15 cellular contexts compared by ENCODE assay signal in genomic region chr22:44355688-44356070, GRCh38. TPM values are rescaled to one million over a fixed set of nuclear protein-coding genes. Genes with fewer than 3 reads are reported as not detected.
DNase-seq lines count a peak whose midpoint lies in the region; ATAC-seq and TF ChIP-seq lines count a peak whose summit lies in the region.
"Had no signal": no experiment of that assay in that cellular context is flagged by ENCODE, and none has a peak within 500 bp of the region (broad histone marks: within the 10 kb centered on the region; RNA-seq: fewer than 3 reads in every experiment).

No MANE protein-coding gene starts in this region.

- H3K27me3 ChIP-seq in BE2C (no peaks in the 10 kb centered on the region), right cardiac atrium (ENCODE audit: control insufficient read depth, insufficient read depth) (no peaks in the 10 kb centered on the region)

- H3K4me1 Mint-ChIP-seq in WTC11 = peaks cover 22% of the 10 kb centered on the region
- H3K4me1 Mint-ChIP-seq in stimulated activated memory B cell treated with anti-CD40 and anti-IgM and Interleukin-4, amounts not matched to agents 10 μg/mL and 1 μg/mL and 100 μg/mL, for 72 hours = peaks cover 9% of the 10 kb centered on the region

- CTCF ChIA-PET in WTC11 (lab: Charles Lee) = interaction anchor here (0.8 kb wide), 2 partner anchors 14 to 270 kb away, joined by 3 read pairs; no protein-coding TSS in a partner anchor

- DNase-seq in BE2C (peak; percentile 2), WTC11 (ENCODE audit: low spot score) (peak; percentile 7), right cardiac atrium (peak in 2 of 3 donors; percentile 23 to 40), posterior vena cava (ENCODE audit: low spot score) (peak; percentile 31), T-helper 2 cell (no peak), NCI-H2029 (lab: John Stamatoyannopoulos, UW) (no peak)
- DNase-seq: CD4-positive, alpha-beta T cell; DMS79 treated with DMSO at 0.1 percent for 48 hours; NCI-H1092; NCI-H446; NCI-H748 treated with DMSO at 0.1 percent for 48 hours; SHP77 treated with DMSO at 0.1 percent for 48 hours had no signal

- no peak overlapping the region for H3K27ac ChIP-seq in right cardiac atrium (ENCODE audit: low read length)

- WGBS in right cardiac atrium = 75% methylated on average over 5 of the region's 5 CpGs

- H3K9me3 ChIP-seq in BE2C = no peaks in the 10 kb centered on the region
- no peaks in the 10 kb centered on the region for H3K9me3 ChIP-seq in right cardiac atrium (ENCODE audit: control insufficient read depth, low read length)

- H3K36me3 Mint-ChIP-seq in WTC11 = no peaks in the 10 kb centered on the region
- H3K36me3 Mint-ChIP-seq in stimulated activated memory B cell treated with anti-CD40 and anti-IgM and Interleukin-4, amounts not matched to agents 10 μg/mL and 1 μg/mL and 100 μg/mL, for 72 hours = no peaks in the 10 kb centered on the region

- H3K4me3 ChIP-seq in BE2C (ENCODE audit: low read depth, low read length) (no peak overlapping the region), right cardiac atrium (ENCODE audit: low read length) (no peak overlapping the region)

- no peak overlapping the region for H3K27ac Mint-ChIP-seq in WTC11
- no peak overlapping the region for H3K27ac Mint-ChIP-seq in stimulated activated memory B cell treated with anti-CD40 and anti-IgM and Interleukin-4, amounts not matched to agents 10 μg/mL and 1 μg/mL and 100 μg/mL, for 72 hours
- H3K27ac Mint-ChIP-seq: CD4-positive, alpha-beta T cell had no signal

- no peak overlapping the region for H3K4me3 Mint-ChIP-seq in WTC11
- no peak overlapping the region for H3K4me3 Mint-ChIP-seq in stimulated activated memory B cell treated with anti-CD40 and anti-IgM and Interleukin-4, amounts not matched to agents 10 μg/mL and 1 μg/mL and 100 μg/mL, for 72 hours
- H3K4me3 Mint-ChIP-seq: CD4-positive, alpha-beta T cell had no signal

- TF ChIP-seq CTCF in BE2C (IDR thresholded peaks at IDR 0.05; ENCODE audit: low read depth, low read length) = no peak
- TF ChIP-seq CTCF in WTC11 (IDR thresholded peaks at IDR 0.05) = no peak

- ATAC-seq in WTC11 (no peak), right cardiac atrium (no peak), HG03521 (IDR thresholded peaks at IDR 0.05; ENCODE audit: unreplicated experiment) (no peak)
- no peak for ATAC-seq in stimulated activated memory B cell treated with anti-CD40 and anti-IgM and Interleukin-4, amounts not matched to agents 10 μg/mL and 1 μg/mL and 100 μg/mL, for 72 hours
- ATAC-seq: HCT116 had no signal

- H3K4me1 ChIP-seq in BE2C = 0 out of 2 replicates have a peak, but pooled peaks cover 4% of the 10 kb centered on the region
- H3K4me1 ChIP-seq in right cardiac atrium (ENCODE audit: control insufficient read depth, insufficient read depth, low read length) = no peaks in the 10 kb centered on the region

- intact Hi-C loops in right cardiac atrium (cut with DNase I) = no loop called here
- intact Hi-C loops in posterior vena cava (cut with DNase I) = no loop called here

- no peaks in the 10 kb centered on the region for H3K9me3 Mint-ChIP-seq in WTC11
- H3K9me3 Mint-ChIP-seq in stimulated activated memory B cell treated with anti-CD40 and anti-IgM and Interleukin-4, amounts not matched to agents 10 μg/mL and 1 μg/mL and 100 μg/mL, for 72 hours = no peaks in the 10 kb centered on the region
- H3K9me3 Mint-ChIP-seq: CD4-positive, alpha-beta T cell had no signal

- POLR2A ChIA-PET in WTC11 (lab: Charles Lee) = no interaction called here

- H3K27me3 Mint-ChIP-seq in WTC11 (ENCODE audit: low read depth) = no peaks in the 10 kb centered on the region
- peaks cover 88% of the 10 kb centered on the region for H3K27me3 Mint-ChIP-seq in stimulated activated memory B cell treated with anti-CD40 and anti-IgM and Interleukin-4, amounts not matched to agents 10 μg/mL and 1 μg/mL and 100 μg/mL, for 72 hours

- no peaks in the 10 kb centered on the region for H3K36me3 ChIP-seq in BE2C

TF ChIP-seq in WTC11, 78 proteins besides CTCF, POLR2A, EP300 and RAD21:
- TF ChIP-seq ZNF671 (CRISPR knock-in tag; IDR thresholded peaks at IDR 0.05) (no peak), NR1H2 (CRISPR knock-in tag; IDR thresholded peaks at IDR 0.05) (no peak), NFYB (CRISPR knock-in tag; conservative IDR thresholded peaks at IDR 0.05; ENCODE audit: low read depth) (no peak)

RNA-seq across cellular contexts. Expression of gene SHISAL1, which starts 42.9 kb away (rescaled TPM):
- polyA plus RNA-seq in BE2C (2012; ENCODE audit: insufficient read depth, insufficient read length, low read depth) = not detected
- total RNA-seq in WTC11 (2021) = 1.8 to 2.7 TPM (median 1.8 TPM) in 3 replicates
- 1 to 10 TPM; 1.0 to 5.8 (median 1.3) TPM for total RNA-seq in right cardiac atrium
- 1.3 TPM for polyA plus RNA-seq in right cardiac atrium
- 10 to 100 TPM in 1 of 2 donors, 1 to 10 TPM in 1; 9.8 to 12.7 TPM for total RNA-seq in posterior vena cava
- total RNA-seq: CD4-positive, alpha-beta T cell had no signal

Comparison
In these comparisons a context has a peak if more than half of its experiments do, and no peak if none do; other contexts are left out.
1. DNase-seq: peak in BE2C (single experiment), WTC11 (single experiment), right cardiac atrium (2 of 3) and posterior vena cava (single experiment); none in T-helper 2 cell (0 of 5) and NCI-H2029 (single experiment).